1 cellular context compared by ENCODE assay signal in genomic region chr3:112972158-112972557, GRCh38.
TF ChIP-seq lines count a peak whose summit lies in the region.

No MANE protein-coding gene starts in this region.

TF ChIP-seq in A549, 52 proteins besides CTCF, POLR2A, EP300 and RAD21 (continued from another document):
- TF ChIP-seq EHF (CRISPR knock-in tag; IDR thresholded peaks at IDR 0.05) (no peak), RARB (CRISPR knock-in tag; IDR thresholded peaks at IDR 0.05) (no peak), NR3C1 (IDR thresholded peaks at IDR 0.05) (no peak), HEYL (CRISPR knock-in tag; IDR thresholded peaks at IDR 0.05) (no peak), USF2 (IDR thresholded peaks at IDR 0.05) (no peak), TP53 (CRISPR knock-in tag; IDR thresholded peaks at IDR 0.05) (no peak), MAZ (IDR thresholded peaks at IDR 0.05; ENCODE audit: borderline replicate concordance, low read depth, low read length) (no peak)
TF ChIP-seq in A549: peak in this region for 0.
